8 cellular contexts compared by ENCODE assay signal in the genomic region with DNA sequence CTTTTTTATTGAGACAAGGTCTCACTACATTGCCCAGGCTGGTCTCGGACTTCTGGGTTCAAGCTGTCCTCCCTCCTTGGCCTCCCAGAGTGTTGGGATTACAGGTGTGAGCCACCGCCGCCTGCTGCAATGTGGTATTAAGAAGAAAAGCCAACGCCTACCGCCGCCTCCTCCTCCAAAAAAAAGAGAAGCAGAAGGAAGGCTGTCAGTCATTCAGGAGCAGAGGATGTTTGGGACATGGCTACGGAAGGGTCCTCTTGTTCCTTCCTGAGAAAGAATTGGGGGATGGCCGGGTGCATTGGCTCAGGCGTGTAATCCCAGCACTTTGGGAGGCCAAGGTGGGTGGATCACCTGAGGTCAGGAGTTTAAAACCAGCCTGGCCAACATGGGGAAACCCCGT. TPM values are rescaled to one million over a fixed set of nuclear protein-coding genes. Genes with fewer than 3 reads are reported as not detected.
DNase-seq lines count a peak whose midpoint lies in the region; ATAC-seq and TF ChIP-seq lines count a peak whose summit lies in the region.

No MANE protein-coding gene starts in this region.

- TF ChIP-seq POLR2A in uterus (IDR thresholded peaks at IDR 0.05) (no peak), body of pancreas (IDR thresholded peaks at IDR 0.05) (no peak)

- no peak overlapping the region for H3K4ac ChIP-seq in mesenchymal stem cell (ENCODE audit: low read depth in 1 of 2, low read length in 2 of 2)

- H2BK15ac ChIP-seq in mesenchymal stem cell (ENCODE audit: low read depth, poor library complexity, severe bottlenecking) = no peak overlapping the region

- H2BK5ac ChIP-seq in mesenchymal stem cell (ENCODE audit: low read depth, low read length, poor library complexity, severe bottlenecking) = no peak overlapping the region

- H3K36me3 ChIP-seq in right atrium auricular region (peaks cover 8% of the 10 kb centered on the region), mesenchymal stem cell (ENCODE audit: control insufficient read depth in 1 of 2, insufficient read depth in 2 of 2, low read depth in 1 of 2, low read length in 2 of 2) (peaks cover 15 to 21% of the 10 kb centered on the region in 2 experiments), uterus (no peaks in the 10 kb centered on the region), body of pancreas (replicated peaks in 1 of 2; ENCODE audit: insufficient read depth in 1 of 2, low read depth in 2 of 2) (peaks cover 0 to 2% of the 10 kb centered on the region in 2 donors)

- H2BK120ac ChIP-seq in mesenchymal stem cell (ENCODE audit: low read depth, low read length) = no peak overlapping the region

- H2AK5ac ChIP-seq in mesenchymal stem cell (ENCODE audit: low read length, severe bottlenecking) = no peak overlapping the region

- peak overlapping the region; percentile 69 to 97 for H3K4me3 ChIP-seq in right atrium auricular region
- H3K4me3 ChIP-seq in astrocyte of the spinal cord (ENCODE audit: low read depth, low read length) = peak overlapping the region; percentile 94
- H3K4me3 ChIP-seq in mesenchymal stem cell (ENCODE audit: insufficient read depth in 1 of 2, low read depth in 1 of 2, low read length in 2 of 2) = peak overlapping the region; percentile 24 to 98
- peak overlapping the region; percentile 72 to 100 for H3K4me3 ChIP-seq in uterus
- no peak overlapping the region for H3K4me3 ChIP-seq in body of pancreas

- in situ Hi-C loops in astrocyte of the spinal cord (cut with HindIII; ENCODE audit: low sequenced_read_pairs) = no loop called here

- H4K91ac ChIP-seq in mesenchymal stem cell (ENCODE audit: low read length) = no peak overlapping the region

- no peaks in the 10 kb centered on the region for H3K9me3 ChIP-seq in right atrium auricular region
- no peaks in the 10 kb centered on the region for H3K9me3 ChIP-seq in mesenchymal stem cell (ENCODE audit: control insufficient read depth, low read length)
- no peaks in the 10 kb centered on the region for H3K9me3 ChIP-seq in uterus
- H3K9me3 ChIP-seq in body of pancreas = no peaks in the 10 kb centered on the region

- no peak overlapping the region for H3K18ac ChIP-seq in mesenchymal stem cell (ENCODE audit: low read depth in 1 of 2, low read length in 2 of 2)

- 86% methylated on average over 10 of the region's 10 CpGs for WGBS in mesenchymal stem cell
- 45 to 46% methylated on average over 10 of the region's 10 CpGs for WGBS in body of pancreas, 2 donors

- H3K14ac ChIP-seq in mesenchymal stem cell (ENCODE audit: low read length in 2 of 2) = no peak overlapping the region

- peak overlapping the region in 1 of 2 experiments; percentile 38 for H2BK12ac ChIP-seq in mesenchymal stem cell (ENCODE audit: low read length in 2 of 2)

- H3K9ac ChIP-seq in mesenchymal stem cell (ENCODE audit: low read length) = peak overlapping the region; percentile 99

- H3K79me1 ChIP-seq in mesenchymal stem cell (replicated peaks; ENCODE audit: low read length, poor library complexity, severe bottlenecking) = peaks cover 6% of the 10 kb centered on the region

- DNase-seq in right atrium auricular region (ENCODE audit: low spot score) (no peak), Right ventricle myocardium inferior (ENCODE audit: missing footprints) (no peak), astrocyte of the spinal cord (ENCODE audit: low read depth, low spot score) (no peak), mesenchymal stem cell (no peak), uterus (no peak), DMS153 treated with DMSO at 0.1 percent for 48 hours (lab: John Stamatoyannopoulos, UW; ENCODE audit: unreplicated experiment) (no peak), amygdala (lab: John Stamatoyannopoulos, UW) (no peak), body of pancreas (no peak)

- H3K23ac ChIP-seq in mesenchymal stem cell (ENCODE audit: low read length in 2 of 2) = no peak overlapping the region

- ATAC-seq in Right ventricle myocardium inferior (no peak), body of pancreas (no peak)

- peak overlapping the region; percentile 79 for H3K4me2 ChIP-seq in mesenchymal stem cell (ENCODE audit: low read length, poor library complexity, severe bottlenecking)

- TF ChIP-seq CTCF in right atrium auricular region (IDR thresholded peaks at IDR 0.05) (no peak), astrocyte of the spinal cord (IDR thresholded peaks at IDR 0.05; ENCODE audit: low read depth, low read length) (no peak), uterus (IDR thresholded peaks at IDR 0.05) (no peak), body of pancreas (IDR thresholded peaks at IDR 0.05) (no peak)

- peak overlapping the region; percentile 19 for H4K8ac ChIP-seq in mesenchymal stem cell (ENCODE audit: low read length)

- intact Hi-C loops in Right ventricle myocardium inferior (cut with DNase I) = loop anchor here (5.0 kb wide), 1 partner anchor 83 kb away; the partner anchor contains the start of genes BLOC1S3 and TRAPPC6A
- intact Hi-C loops in uterus (cut with DNase I; ENCODE audit: low total_unique reads) = no loop called here
- intact Hi-C loops in body of pancreas (cut with DNase I) = no loop called here

- H3K4me1 ChIP-seq in right atrium auricular region (peaks cover 0 to 70% of the 10 kb centered on the region in 2 donors), mesenchymal stem cell (ENCODE audit: control insufficient read depth, insufficient read depth, low read depth, low read length) (peaks cover 42% of the 10 kb centered on the region), uterus (peaks cover 11 to 32% of the 10 kb centered on the region in 2 donors), body of pancreas (peaks cover 70% of the 10 kb centered on the region)

- H3K27ac ChIP-seq in right atrium auricular region (peak overlapping the region in 1 of 2 donors; percentile 85), mesenchymal stem cell (ENCODE audit: low read length, poor library complexity, severe bottlenecking) (no peak overlapping the region), uterus (no peak overlapping the region), body of pancreas (peak overlapping the region in 1 of 4 donors; percentile 89)

- H3K27me3 ChIP-seq in right atrium auricular region (no peaks in the 10 kb centered on the region), mesenchymal stem cell (ENCODE audit: control insufficient read depth in 1 of 2, insufficient read depth in 1 of 2, low read length in 2 of 2) (no peaks in the 10 kb centered on the region), uterus (no peaks in the 10 kb centered on the region), body of pancreas (no peaks in the 10 kb centered on the region)

- H2AFZ ChIP-seq in mesenchymal stem cell (ENCODE audit: low read depth, low read length) = no peak overlapping the region

RNA-seq across cellular contexts. Expression of gene PPP1R37, which starts 1.2 kb away (rescaled TPM):
- 10 to 100 TPM; 21.7 to 22.9 TPM for total RNA-seq in right atrium auricular region
- 15.1 TPM for total RNA-seq in Right ventricle myocardium inferior
- 20.4 TPM for polyA plus RNA-seq in mesenchymal stem cell (2013, experiment 1 of 2)
- polyA plus RNA-seq in mesenchymal stem cell (2013, experiment 2 of 2) = 21.8 TPM
- total RNA-seq in uterus = 10 to 100 TPM in 3 of 4 donors, 1 to 10 TPM in 1; 6.7 to 43.8 (median 24.4) TPM
- total RNA-seq in body of pancreas = 10 to 100 TPM; 16.6 to 49.8 TPM

RNA-seq across cellular contexts. Expression of gene GEMIN7, which starts 15.1 kb away (rescaled TPM):
- total RNA-seq in right atrium auricular region (10 to 100 TPM; 11.3 to 20.0 TPM), Right ventricle myocardium inferior (15.5 TPM), uterus (10 to 100 TPM in 3 of 4 donors, 1 to 10 TPM in 1; 3.5 to 18.4 (median 13.7) TPM), body of pancreas (10 to 100 TPM; 15.8 to 19.5 TPM)
- polyA plus RNA-seq in mesenchymal stem cell (2013, experiment 1 of 2) = 24.6 TPM
- 24.3 TPM for polyA plus RNA-seq in mesenchymal stem cell (2013, experiment 2 of 2)

RNA-seq across cellular contexts. Expression of gene ZNF296, which starts 17.9 kb away (rescaled TPM):
- total RNA-seq in right atrium auricular region = under 1 TPM in 1 of 2 donors, not detected in 1; 0.43 TPM
- 0.19 TPM for total RNA-seq in Right ventricle myocardium inferior
- 0.58 TPM for polyA plus RNA-seq in mesenchymal stem cell (2013, experiment 1 of 2)
- polyA plus RNA-seq in mesenchymal stem cell (2013, experiment 2 of 2) = 0.56 TPM
- total RNA-seq in uterus = under 1 TPM in 1 of 4 donors, not detected in 3; 0.27 TPM
- under 1 TPM in 1 of 2 donors, not detected in 1; 0.26 TPM for total RNA-seq in body of pancreas

RNA-seq across cellular contexts. Expression of gene CLASRP, which starts 55.3 kb away (rescaled TPM):
- 10 to 100 TPM; 29.6 to 31.3 TPM for total RNA-seq in right atrium auricular region
- 33.4 TPM for total RNA-seq in Right ventricle myocardium inferior
- 22.8 TPM for polyA plus RNA-seq in mesenchymal stem cell (2013, experiment 1 of 2)
- 21.7 TPM for polyA plus RNA-seq in mesenchymal stem cell (2013, experiment 2 of 2)
- total RNA-seq in uterus = 100 to 1,000 TPM in 1 of 4 donors, 10 to 100 TPM in 3; 36.6 to 107 (median 73.9) TPM
- 10 to 100 TPM; 40.2 to 64.9 TPM for total RNA-seq in body of pancreas

Comparison
In these comparisons a context has a peak if more than half of its experiments do, and no peak if none do; other contexts are left out.
1. H3K4me3 ChIP-seq: peak in right atrium auricular region (2 of 2), astrocyte of the spinal cord (single experiment), mesenchymal stem cell (2 of 2) and uterus (2 of 2); none in body of pancreas (0 of 2).